In genomic region chr1:231508497-231508896, GRCh38 we compare ENCODE assay signal across 22 cellular contexts. TPM values are rescaled to one million over a fixed set of nuclear protein-coding genes. Genes with fewer than 3 reads are reported as not detected.
A peak's percentile ranks its signal among the peaks of the same experiment; 100 is the strongest.
DNase-seq lines count a peak whose midpoint lies in the region; ATAC-seq and TF ChIP-seq lines count a peak whose summit lies in the region.
"Had no signal": no experiment of that assay in that cellular context is flagged by ENCODE, and none has a peak within 500 bp of the region (broad histone marks: within the 10 kb centered on the region; RNA-seq: fewer than 3 reads in every experiment).

No MANE protein-coding gene starts in this region.

- H3K27me3 ChIP-seq in vagina = no peaks in the 10 kb centered on the region
- H3K27me3 ChIP-seq: transverse colon had no signal

- H3K4me1 Mint-ChIP-seq in mesothelial cell of epicardium = peaks cover 29% of the 10 kb centered on the region
- H3K4me1 Mint-ChIP-seq in T-helper 17 cell = no peaks in the 10 kb centered on the region
- no peaks in the 10 kb centered on the region for H3K4me1 Mint-ChIP-seq in immature natural killer cell
- H3K4me1 Mint-ChIP-seq: activated CD4-positive, alpha-beta T cell treated with anti-CD3 and anti-CD28 coated beads, Interleukin-2, amount 10 ng/mL, durations not matched to agents 7 days and 5 days had no signal

- H3K9me3 Mint-ChIP-seq in mesothelial cell of epicardium (peaks cover 1% of the 10 kb centered on the region), immature natural killer cell (no peaks in the 10 kb centered on the region)
- H3K9me3 Mint-ChIP-seq: activated CD4-positive, alpha-beta T cell treated with anti-CD3 and anti-CD28 coated beads, Interleukin-2, amount 10 ng/mL, durations not matched to agents 7 days and 5 days; activated T-helper 2 cell treated with anti-CD3 and anti-CD28 coated beads, Interferon-gamma antibody, Interleukin-2, Interleukin-4, amounts not matched to agents 10 μg/mL and 5 μg/mL and 100 μg/mL, durations not matched to agents 14 hours and 24 hours and 36 hours had no signal

- H3K27ac Mint-ChIP-seq in mesothelial cell of epicardium (peak overlapping the region; percentile 83), T-helper 17 cell (no peak overlapping the region), immature natural killer cell (no peak overlapping the region)
- H3K27ac Mint-ChIP-seq: activated CD4-positive, alpha-beta T cell treated with anti-CD3 and anti-CD28 coated beads, Interleukin-2, amount 10 ng/mL, durations not matched to agents 7 days and 5 days; activated T-helper 2 cell treated with anti-CD3 and anti-CD28 coated beads, Interferon-gamma antibody, Interleukin-2, Interleukin-4, amounts not matched to agents 10 μg/mL and 5 μg/mL and 100 μg/mL, durations not matched to agents 14 hours and 24 hours and 36 hours; naive thymus-derived CD4-positive, alpha-beta T cell had no signal

- TF ChIP-seq POLR2A in vagina (IDR thresholded peaks at IDR 0.05) = no peak

- ATAC-seq in T-helper 17 cell = no peak
- ATAC-seq: naive thymus-derived CD4-positive, alpha-beta T cell had no signal

- H3K4me3 Mint-ChIP-seq in mesothelial cell of epicardium = no peak overlapping the region
- H3K4me3 Mint-ChIP-seq in T-helper 17 cell = no peak overlapping the region
- no peak overlapping the region for H3K4me3 Mint-ChIP-seq in immature natural killer cell
- H3K4me3 Mint-ChIP-seq: activated CD4-positive, alpha-beta T cell treated with anti-CD3 and anti-CD28 coated beads, Interleukin-2, amount 10 ng/mL, durations not matched to agents 7 days and 5 days; naive thymus-derived CD4-positive, alpha-beta T cell had no signal

- no peaks in the 10 kb centered on the region for H3K36me3 Mint-ChIP-seq in mesothelial cell of epicardium
- peaks cover 3% of the 10 kb centered on the region for H3K36me3 Mint-ChIP-seq in T-helper 17 cell (ENCODE audit: low read depth)
- H3K36me3 Mint-ChIP-seq in immature natural killer cell = no peaks in the 10 kb centered on the region

- intact Hi-C loops in vagina (cut with DNase I) = no loop called here

- H3K4me3 ChIP-seq in choroid plexus epithelial cell (ENCODE audit: low read depth, low read length) = no peak overlapping the region
- no peak overlapping the region for H3K4me3 ChIP-seq in vagina
- H3K4me3 ChIP-seq: coronary artery, transverse colon had no signal

- DNase-seq in NCI-H2227 treated with DMSO at 0.1 percent for 48 hours (lab: John Stamatoyannopoulos, UW) = peak; percentile 70
- peak; percentile 51 for DNase-seq in choroid plexus epithelial cell (ENCODE audit: low read depth)
- DNase-seq in mesothelial cell of epicardium (ENCODE audit: low spot score in 2 of 2, unreplicated experiment in 2 of 2) = no peak
- no peak for DNase-seq in vagina (ENCODE audit: extremely low spot score in 2 of 2)
- no peak for DNase-seq in NCI-H2107 treated with DMSO at 0.1 percent for 48 hours (lab: John Stamatoyannopoulos, UW; ENCODE audit: unreplicated experiment)
- no peak for DNase-seq in T-helper 17 cell
- DNase-seq in immature natural killer cell = no peak
- DNase-seq: activated CD4-positive, alpha-beta T cell treated with anti-CD3 and anti-CD28 coated beads, Interleukin-2, amount 10 ng/mL, durations not matched to agents 7 days and 5 days; activated CD8-positive, alpha-beta memory T cell treated with anti-CD3 and anti-CD28 coated beads, Interleukin-2, amount 50 U/mL, for 4 hours; COR-L47; hypothalamus; kidney; naive thymus-derived CD4-positive, alpha-beta T cell; NCI-H1417 treated with DMSO at 0.1 percent for 48 hours; NCI-H2171; SHP77 treated with DMSO at 0.1 percent for 48 hours; stimulated activated CD4-positive, alpha-beta T cell treated with anti-CD3 and anti-CD28 coated beads, Interleukin-2, amount 100 ng/mL, for 24 hours; stimulated activated naive CD4-positive, alpha-beta T cell treated with Interleukin-2 at 50 U/mL for 16 hours; T-helper 1 cell; transverse colon had no signal

- TF ChIP-seq CTCF in choroid plexus epithelial cell (conservative IDR thresholded peaks at IDR 0.05; ENCODE audit: low read depth, low read length) = no peak
- no peak for TF ChIP-seq CTCF in mesothelial cell of epicardium (IDR thresholded peaks at IDR 0.05; ENCODE audit: unreplicated experiment)
- TF ChIP-seq CTCF in vagina (IDR thresholded peaks at IDR 0.05) = no peak

- H3K9me3 ChIP-seq in vagina (no peaks in the 10 kb centered on the region), T-helper 17 cell (ENCODE audit: control insufficient read depth, low read length, poor library complexity, severe bottlenecking) (no peaks in the 10 kb centered on the region)
- H3K9me3 ChIP-seq: transverse colon had no signal

- H3K36me3 ChIP-seq in vagina = no peaks in the 10 kb centered on the region
- H3K36me3 ChIP-seq: transverse colon had no signal

- H3K27me3 Mint-ChIP-seq in mesothelial cell of epicardium (ENCODE audit: low read depth) (no peaks in the 10 kb centered on the region), T-helper 17 cell (peaks cover 20% of the 10 kb centered on the region), immature natural killer cell (ENCODE audit: low read depth in 3 of 3) (peaks cover 0 to 11% (median 2%) of the 10 kb centered on the region in 3 donors)

- H3K4me1 ChIP-seq in vagina = no peaks in the 10 kb centered on the region
- H3K4me1 ChIP-seq: transverse colon had no signal

- peak overlapping the region; percentile 36 for H3K27ac ChIP-seq in vagina
- H3K27ac ChIP-seq: coronary artery, transverse colon had no signal

RNA-seq across cellular contexts. Expression of gene TSNAX, which starts 20.0 kb away (rescaled TPM):
- total RNA-seq in mesothelial cell of epicardium (31.2 to 33.7 TPM (median 31.8 TPM) in 3 replicates), vagina (20.4 TPM), T-helper 17 cell (10 to 100 TPM; 25.5 to 26.8 TPM)
- 100 to 1,000 TPM; 103 to 141 (median 122) TPM for polyA plus RNA-seq in immature natural killer cell

Comparison
In these comparisons a context has a peak if more than half of its experiments do, and no peak if none do; other contexts are left out.
1. DNase-seq: peak in NCI-H2227 treated with DMSO at 0.1 percent for 48 hours (single experiment) and choroid plexus epithelial cell (single experiment); none in mesothelial cell of epicardium (0 of 2), vagina (0 of 2), NCI-H2107 treated with DMSO at 0.1 percent for 48 hours (single experiment), T-helper 17 cell (0 of 3) and immature natural killer cell (0 of 3).